Comparison of ENCODE assay signal across 8 cellular contexts in the genomic region with DNA sequence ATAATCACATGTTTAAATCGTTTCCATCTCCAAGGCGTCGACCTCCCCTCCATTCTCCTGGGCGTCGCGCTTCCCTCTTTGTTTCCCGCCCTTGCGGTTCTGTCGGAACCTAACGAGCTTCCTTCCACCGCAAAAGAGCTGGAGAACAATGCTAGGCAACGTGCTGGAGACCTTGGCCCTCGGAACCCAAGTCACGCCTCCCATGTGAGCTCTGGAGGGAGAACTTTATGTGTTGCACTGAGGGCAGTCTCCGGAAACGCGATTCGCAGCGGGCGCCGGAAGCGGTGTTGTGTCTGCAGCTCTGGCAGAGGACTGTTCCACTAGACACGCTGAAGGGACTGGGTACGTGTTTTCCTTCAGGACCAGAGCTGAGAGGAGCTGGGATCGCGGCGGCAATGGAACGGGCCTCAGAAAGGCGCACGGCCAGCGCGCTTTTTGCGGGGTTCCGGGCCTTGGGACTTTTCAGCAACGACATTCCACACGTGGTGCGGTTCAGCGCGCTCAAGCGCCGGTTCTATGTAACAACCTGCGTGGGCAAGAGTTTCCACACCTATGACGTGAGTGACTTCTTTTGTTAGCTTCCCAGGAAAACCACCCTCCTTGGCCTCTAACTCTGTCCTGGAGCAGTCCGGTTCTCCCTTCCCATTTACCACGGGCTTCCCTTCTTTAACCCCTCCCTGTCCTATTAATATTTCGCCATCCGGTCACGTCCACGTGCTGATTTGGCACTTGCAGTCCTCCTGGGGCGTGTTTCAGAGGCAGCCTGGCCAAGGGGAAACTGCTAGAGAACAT. TPM values are rescaled to one million over a fixed set of nuclear protein-coding genes. Genes with fewer than 3 reads are reported as not detected.
DNase-seq lines count a peak whose midpoint lies in the region; ATAC-seq, FAIRE-seq and TF ChIP-seq lines count a peak whose summit lies in the region.

A gene (plus strand): TSS at position 287 of the 792 bp plus-strand sequence. CDS start 109 bp downstream, at position 396.

- H3K27ac ChIP-seq in H1 (ENCODE audit: low read depth, low read length), result peak within 1 kb of the TSS; percentile 77

- peak within 1 kb of the TSS; percentile 96; the same call in 1 of the 2 replicates for H4K8ac ChIP-seq in H1 (ENCODE audit: extremely low read depth, insufficient read depth, low read length)

- CTCF ChIA-PET in H1 (lab: Charles Lee; ENCODE audit: partially characterized antibody), result interaction anchor here (0.9 to 2.2 kb wide), 3 partner anchors 11 to 25 kb away, joined by 3 to 8 read pairs (median 4); no protein-coding TSS in a partner anchor

- peak within 1 kb of the TSS; percentile 76 to 89 (median 86) for H3K9ac ChIP-seq in H1 (replicated peaks in 1 of 4; ENCODE audit: extremely low read depth in 1 of 4, low read depth in 3 of 4, low read length in 3 of 4)

- peak within 1 kb of the TSS; percentile 67 to 69 for H3K4me2 ChIP-seq in H1 (ENCODE audit: insufficient read depth in 1 of 2, low read depth in 2 of 2, low read length in 2 of 2)

- FAIRE-seq in HTR-8/SVneo (lab: Jason Lieb, UNC) (peak; percentile 94), H1 (lab: Jason Lieb, UNC) (peak; percentile 86)

- H3K27me3 ChIP-seq in H1 (replicated peaks in 1 of 4; ENCODE audit: control insufficient read depth in 3 of 4, extremely low read depth in 1 of 4, insufficient read depth in 3 of 4, low read length in 3 of 4), result peaks cover 4 to 6% (median 5%) of the 10 kb centered on the region in 4 experiments

- peaks cover 17 to 42% of the 10 kb centered on the region in 2 experiments for H3K79me2 ChIP-seq in H1 (ENCODE audit: control insufficient read depth in 1 of 2, insufficient read depth in 2 of 2, low read length in 2 of 2)

- POLR2A ChIA-PET in H1 (lab: Charles Lee; ENCODE audit: partially characterized antibody), result interaction anchor here (0.8 to 1.9 kb wide), 5 partner anchors 10 to 43 kb away, joined by 3 to 5 read pairs (median 3); no protein-coding TSS in a partner anchor

- peak; percentile 26 to 35; a peak in 3 of 4 replicates for TF ChIP-seq RAD21 in H1 (IDR thresholded peaks at IDR 0.05 in 1 of 2, conservative IDR thresholded peaks at IDR 0.05 in 1 of 2; ENCODE audit: low read depth in 2 of 2, low read length in 2 of 2)

- no peaks in the 10 kb centered on the region; the same call in 1 of the 2 replicates for H3K79me1 ChIP-seq in H1 (ENCODE audit: low read depth, low read length)

- no peak within 1 kb of the TSS for H3K14ac ChIP-seq in H1 (ENCODE audit: insufficient read length)

- DNase-seq in COR-L47 (lab: John Stamatoyannopoulos, UW), result peak; percentile 90
- DNase-seq in HTR-8/SVneo (ENCODE audit: insufficient read length, low spot score), result peak; percentile 88
- peak; percentile 86 for DNase-seq in NOMO-1 treated with DMSO at 0.1 percent for 48 hours (lab: John Stamatoyannopoulos, UW; ENCODE audit: unreplicated experiment)
- peak; percentile 75 to 82 for DNase-seq in activated CD8-positive, alpha-beta memory T cell treated with anti-CD3 and anti-CD28 coated beads for 4 hours (ENCODE audit: low read depth in 2 of 2)
- DNase-seq in H1 (ENCODE audit: low read depth in 1 of 2, low spot score in 2 of 2), result peak; percentile 81 to 93
- DNase-seq in medulla oblongata (ENCODE audit: extremely low spot score), result peak; percentile 94
- peak; percentile 79 to 84 (median 81) for DNase-seq in stimulated activated CD4-positive, alpha-beta T cell treated with anti-CD3 and anti-CD28 coated beads, TNF-alpha, amount 100 ng/mL, for 48 hours (ENCODE audit: low read depth in 3 of 3)

- peak within 1 kb of the TSS; percentile 32 for H4K91ac ChIP-seq in H1 (replicated peaks; ENCODE audit: insufficient read length, low read length)

- H2BK15ac ChIP-seq in H1 (ENCODE audit: low read length), result no peak within 1 kb of the TSS

- peak within 1 kb of the TSS; percentile 10; the same call in 1 of the 2 replicates for H3K18ac ChIP-seq in H1 (ENCODE audit: extremely low read depth, low read length)

- no peak within 1 kb of the TSS; the same call in 1 of the 2 replicates for H2BK12ac ChIP-seq in H1 (ENCODE audit: low read depth, low read length)

- peaks cover 8 to 9% of the 10 kb centered on the region in 2 experiments for H3K9me3 ChIP-seq in H1 (ENCODE audit: insufficient read depth in 2 of 2, low read depth in 1 of 2, low read length in 1 of 2)

- WGBS in H1 (ENCODE audit: extremely low coverage in 1 of 2, insufficient coverage in 1 of 2, insufficient read length in 1 of 2, insufficient replicate concordance in 2 of 2, low coverage in 1 of 2, low lambda C conversion rate in 2 of 2, missing lambda C conversion rate in 1 of 2), 2 experiments, result 2% methylated on average over 47 of the region's 50 CpGs; no CpG with 5 or more reads in 1 of the 2 experiments

- TF ChIP-seq POLR2A in H1 (IDR thresholded peaks at IDR 0.05; ENCODE audit: control extremely low read depth in 1 of 2, low read depth in 2 of 2, low read length in 2 of 2), result peak; percentile 33 to 91

- peaks cover 0 to 3% (median under 1%) of the 10 kb centered on the region in 4 experiments; a peak in 1 of 7 replicates for H3K4me1 ChIP-seq in H1 (replicated peaks in 1 of 4; ENCODE audit: control insufficient read depth in 3 of 4, insufficient read depth in 4 of 4, low read length in 3 of 4)

- H2BK120ac ChIP-seq in H1 (replicated peaks; ENCODE audit: low read depth, low read length), result no peak within 1 kb of the TSS

- H2BK20ac ChIP-seq in H1 (ENCODE audit: low read length), result no peak within 1 kb of the TSS

- H4K5ac ChIP-seq in H1 (ENCODE audit: insufficient read length, low read depth, low read length), result peak within 1 kb of the TSS; percentile 20

- H3K23me2 ChIP-seq in H1 (ENCODE audit: low read depth, low read length), result 0 out of 2 replicates have a peak, but pooled peaks cover 2% of the 10 kb centered on the region

- no peak for TF ChIP-seq CTCF in H1 (IDR thresholded peaks at IDR 0.05; ENCODE audit: control extremely low read depth in 1 of 3, insufficient read depth in 1 of 3, low read depth in 1 of 3, low read length in 3 of 3)

- no peak within 1 kb of the TSS for H3K56ac ChIP-seq in H1 (replicated peaks; ENCODE audit: insufficient read length, low read depth, low read length)

- H2BK5ac ChIP-seq in H1 (ENCODE audit: low read depth, low read length), result peak within 1 kb of the TSS; percentile 73

- H3K36me3 ChIP-seq in H1 (ENCODE audit: control insufficient read depth in 2 of 4, insufficient read depth in 4 of 4, low read length in 3 of 4), result peaks cover 0 to 20% (median 11%) of the 10 kb centered on the region in 4 experiments; a peak in 4 of 8 replicates

- peak within 1 kb of the TSS; percentile 89 for H2AFZ ChIP-seq in H1 (ENCODE audit: low read length)

- no peak within 1 kb of the TSS for H2AK5ac ChIP-seq in H1 (ENCODE audit: low read depth, low read length)

- H3K4me3 ChIP-seq in H1 (ENCODE audit: extremely low read depth in 1 of 4, insufficient read depth in 2 of 4, low read depth in 3 of 4, low read length in 4 of 4), result peak within 1 kb of the TSS; percentile 78 to 99 (median 98)

- H3K23ac ChIP-seq in H1 (ENCODE audit: insufficient read length), result no peak within 1 kb of the TSS

- no peaks in the 10 kb centered on the region for H4K20me1 ChIP-seq in H1 (replicated peaks in 1 of 2; ENCODE audit: control insufficient read depth in 1 of 2, insufficient read depth in 2 of 2, low read length in 2 of 2)

- no peak within 1 kb of the TSS for H3K4ac ChIP-seq in H1 (replicated peaks; ENCODE audit: insufficient read length, low read depth, low read length)

- ATAC-seq in GM21381 (IDR thresholded peaks at IDR 0.05; ENCODE audit: unreplicated experiment), result peak; percentile 92

- no peak for TF ChIP-seq EP300 in H1 (IDR thresholded peaks at IDR 0.05; ENCODE audit: borderline replicate concordance in 1 of 2, low read depth in 2 of 2, low read length in 2 of 2)

TF ChIP-seq in H1, 55 proteins besides CTCF, POLR2A, EP300 and RAD21 (continues in another document):
- peak; percentile 97 for TF ChIP-seq GABPA (IDR thresholded peaks at IDR 0.05; ENCODE audit: borderline replicate concordance, insufficient read depth, low read length)
- peak; percentile 60; the same call in 1 of the 2 replicates for TF ChIP-seq JUND (IDR thresholded peaks at IDR 0.05; ENCODE audit: low read length)
- TF ChIP-seq, protein P1, sequence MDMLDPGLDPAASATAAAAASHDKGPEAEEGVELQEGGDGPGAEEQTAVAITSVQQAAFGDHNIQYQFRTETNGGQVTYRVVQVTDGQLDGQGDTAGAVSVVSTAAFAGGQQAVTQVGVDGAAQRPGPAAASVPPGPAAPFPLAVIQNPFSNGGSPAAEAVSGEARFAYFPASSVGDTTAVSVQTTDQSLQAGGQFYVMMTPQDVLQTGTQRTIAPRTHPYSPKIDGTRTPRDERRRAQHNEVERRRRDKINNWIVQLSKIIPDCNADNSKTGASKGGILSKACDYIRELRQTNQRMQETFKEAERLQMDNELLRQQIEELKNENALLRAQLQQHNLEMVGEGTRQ (IDR thresholded peaks at IDR 0.05; ENCODE audit: low read length), result no peak
- peak; percentile 76; the same call in 1 of the 2 replicates for TF ChIP-seq TCF12 (IDR thresholded peaks at IDR 0.05; ENCODE audit: low read depth, low read length)
- TF ChIP-seq GTF2F1 (IDR thresholded peaks at IDR 0.05; ENCODE audit: borderline replicate concordance, low read depth, low read length), result peak; percentile 92
- TF ChIP-seq SP4 (IDR thresholded peaks at IDR 0.05; ENCODE audit: low read length), result peak; percentile 87; the same call in 1 of the 2 replicates
- TF ChIP-seq, protein P2, sequence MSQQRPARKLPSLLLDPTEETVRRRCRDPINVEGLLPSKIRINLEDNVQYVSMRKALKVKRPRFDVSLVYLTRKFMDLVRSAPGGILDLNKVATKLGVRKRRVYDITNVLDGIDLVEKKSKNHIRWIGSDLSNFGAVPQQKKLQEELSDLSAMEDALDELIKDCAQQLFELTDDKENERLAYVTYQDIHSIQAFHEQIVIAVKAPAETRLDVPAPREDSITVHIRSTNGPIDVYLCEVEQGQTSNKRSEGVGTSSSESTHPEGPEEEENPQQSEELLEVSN (IDR thresholded peaks at IDR 0.05), result peak; percentile 100
- peak; percentile 74 for TF ChIP-seq CHD2 (IDR thresholded peaks at IDR 0.05; ENCODE audit: low read length)
- peak; percentile 93 for TF ChIP-seq PHF8 (conservative IDR thresholded peaks at IDR 0.05; ENCODE audit: low read depth, low read length)
- no peak for TF ChIP-seq FOSL1 (IDR thresholded peaks at IDR 0.05; ENCODE audit: insufficient read depth, low read depth, low read length)
- TF ChIP-seq NRF1 (IDR thresholded peaks at IDR 0.05; ENCODE audit: low read depth, low read length), result no peak

RNA-seq across cellular contexts. Expression of the gene that starts here (rescaled TPM):
- total RNA-seq in H1 (2021; fragmentation: NEBNext Ultra II Directional; extraction: Animal tissue kit (Norgen Biotek cat#: 25700)), result 41.8 and 43.7 TPM in 2 replicates
- polyA plus RNA-seq in H1 (2011; rRNA removed), result 6.9 and 9.3 TPM in 2 replicates
- 10.6 TPM for polyA plus RNA-seq in H1 (2011; cell fraction: cytosol; rRNA removed)
- 12.9 TPM for polyA plus RNA-seq in H1 (2011; cell fraction: nucleus; rRNA removed)
- polyA plus RNA-seq in H1 (2012, experiment 1 of 2), result 9.9 to 24.1 TPM (median 13.2 TPM) in 4 replicates
- polyA plus RNA-seq in H1 (2012, experiment 2 of 2), result 1.1 TPM
- 19.2 TPM for polyA plus RNA-seq in H1 (2013, experiment 1 of 2)
- polyA plus RNA-seq in H1 (2013, experiment 2 of 2), result 18.7 TPM
- 47.0 and 59.6 TPM in 2 replicates for polyA minus RNA-seq in H1 (2011; rRNA and poly(A)+ RNA removed)
- 28.5 TPM for polyA minus RNA-seq in H1 (2011; cell fraction: cytosol; rRNA and poly(A)+ RNA removed)
- 107 TPM for polyA minus RNA-seq in H1 (2011; cell fraction: nucleus; rRNA and poly(A)+ RNA removed)

Comparison
In these comparisons a context has a peak if more than half of its experiments do, and no peak if none do; other contexts are left out.
1. Peak in every context shown above with its lines: DNase-seq, ATAC-seq, H3K4me3 ChIP-seq and H3K27ac ChIP-seq.